ENCODE assay signal across 9 cellular contexts in the genomic region with DNA sequence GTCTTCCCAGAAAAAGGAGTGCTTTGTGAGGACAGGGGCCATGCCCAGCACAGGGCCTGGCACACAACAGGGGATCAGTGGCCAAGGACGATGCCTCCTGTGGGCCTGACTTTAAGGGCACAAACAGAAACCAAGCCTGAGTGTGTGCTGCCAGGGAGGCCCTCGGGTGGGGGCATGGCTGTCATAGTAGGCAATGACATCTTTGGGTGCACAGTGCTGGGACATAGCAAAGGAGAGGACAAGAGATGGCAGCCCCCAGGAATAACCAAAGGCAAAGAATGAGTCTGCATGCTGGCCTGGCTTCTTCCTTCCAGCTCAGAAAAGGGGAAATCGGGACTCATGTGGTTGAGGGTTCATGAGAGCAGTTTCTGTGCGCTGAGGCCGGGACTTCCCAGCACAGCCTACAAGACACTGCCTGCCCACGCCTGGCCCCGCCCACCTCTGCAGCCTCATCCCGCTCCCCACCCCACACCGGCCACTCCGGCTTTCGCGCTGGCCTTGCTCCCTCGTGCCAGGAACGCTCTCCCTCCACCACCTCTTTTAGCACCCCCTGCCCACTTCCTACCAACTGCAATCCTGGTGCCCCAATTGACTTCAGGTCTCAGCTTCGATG. TPM values are rescaled to one million over a fixed set of nuclear protein-coding genes. Genes with fewer than 3 reads are reported as not detected.
DNase-seq lines count a peak whose midpoint lies in the region; ATAC-seq and TF ChIP-seq lines count a peak whose summit lies in the region.
"Had no signal": no experiment of that assay in that cellular context is flagged by ENCODE, and none has a peak within 500 bp of the region (broad histone marks: within the 10 kb centered on the region; RNA-seq: fewer than 3 reads in every experiment).

No MANE protein-coding gene starts in this region.

- no peaks in the 10 kb centered on the region for H3K36me3 ChIP-seq in colonic mucosa
- H3K36me3 ChIP-seq in osteoblast (ENCODE audit: insufficient read depth, low read length) = no peaks in the 10 kb centered on the region

- H3K27ac ChIP-seq in colonic mucosa (no peak overlapping the region), osteoblast (ENCODE audit: low read depth, low read length) (no peak overlapping the region)

- H3K4me3 ChIP-seq in colonic mucosa (no peak overlapping the region), osteoblast (ENCODE audit: insufficient read depth, low read length) (no peak overlapping the region)

- H3K36me3 Mint-ChIP-seq in activated naive CD4-positive, alpha-beta T cell treated with anti-CD3 and anti-CD28 coated beads, Interleukin-2, amount 50 U/mL, for 72 hours = peaks cover 6 to 7% of the 10 kb centered on the region in 2 donors

- no peaks in the 10 kb centered on the region for H3K4me1 ChIP-seq in colonic mucosa
- H3K4me1 ChIP-seq in osteoblast (ENCODE audit: insufficient read depth, low read length) = no peaks in the 10 kb centered on the region

- H3K27me3 ChIP-seq in colonic mucosa (peaks cover 67% of the 10 kb centered on the region), osteoblast (ENCODE audit: insufficient read depth, low read length) (peaks cover 83% of the 10 kb centered on the region)

- intact Hi-C loops in colonic mucosa (cut with DNase I) (no loop called here), posterior vena cava (cut with DNase I) (no loop called here)

- ATAC-seq in activated naive CD4-positive, alpha-beta T cell treated with anti-CD3 and anti-CD28 coated beads, Interleukin-2, amount 50 U/mL, for 72 hours = peak; percentile 58 to 75
- peak; percentile 51 for ATAC-seq in HG03571 (IDR thresholded peaks at IDR 0.05; ENCODE audit: unreplicated experiment)

- no peaks in the 10 kb centered on the region for H3K9me3 Mint-ChIP-seq in activated naive CD4-positive, alpha-beta T cell treated with anti-CD3 and anti-CD28 coated beads, Interleukin-2, amount 50 U/mL, for 72 hours

- H3K4me2 ChIP-seq in osteoblast (ENCODE audit: insufficient read depth, low read length) = no peak overlapping the region

- TF ChIP-seq CTCF in colonic mucosa (IDR thresholded peaks at IDR 0.05) (no peak), osteoblast (IDR thresholded peaks at IDR 0.05; ENCODE audit: extremely low read depth, low read depth, low read length) (no peak)

- no peaks in the 10 kb centered on the region for H4K20me1 ChIP-seq in osteoblast (ENCODE audit: insufficient read depth, low read length)

- no peak overlapping the region for H2AFZ ChIP-seq in osteoblast (ENCODE audit: low read length)

- H3K27ac Mint-ChIP-seq in activated naive CD4-positive, alpha-beta T cell treated with anti-CD3 and anti-CD28 coated beads, Interleukin-2, amount 50 U/mL, for 72 hours = peak overlapping the region in 1 of 2 donors; percentile 16

- H3K9me3 ChIP-seq in colonic mucosa = no peaks in the 10 kb centered on the region
- no peaks in the 10 kb centered on the region for H3K9me3 ChIP-seq in osteoblast (ENCODE audit: low read depth, low read length)

- H3K79me2 ChIP-seq in osteoblast (ENCODE audit: insufficient read depth, low read length) = no peaks in the 10 kb centered on the region

- peak in 1 of 2 donors; percentile 32 for DNase-seq in activated naive CD4-positive, alpha-beta T cell treated with anti-CD3 and anti-CD28 coated beads, Interleukin-2, amount 50 U/mL, for 72 hours (ENCODE audit: low spot score in 2 of 2)
- no peak for DNase-seq in activated naive CD4-positive, alpha-beta T cell (lab: John Stamatoyannopoulos, UW)
- DNase-seq in colonic mucosa = peak; percentile 49
- DNase-seq in posterior vena cava (ENCODE audit: low spot score) = peak; percentile 86
- DNase-seq in osteoblast (ENCODE audit: insufficient read length, low spot score, missing footprints) = no peak
- DNase-seq in NAMALWA (ENCODE audit: low spot score) = no peak
- no peak for DNase-seq in putamen (ENCODE audit: low spot score)

- no peak overlapping the region for H3K9ac ChIP-seq in colonic mucosa (ENCODE audit: low read depth in 2 of 2, low read length in 2 of 2)

RNA-seq across cellular contexts. Expression of gene LHX2, which starts 13.8 kb away (rescaled TPM):
- not detected for total RNA-seq in activated naive CD4-positive, alpha-beta T cell treated with anti-CD3 and anti-CD28 coated beads, Interleukin-2, amount 50 U/mL, for 72 hours
- total RNA-seq in colonic mucosa (under 1 TPM in 1 of 2 donors, not detected in 1; 0.10 TPM), posterior vena cava (not detected), osteoblast (not detected in 2 replicates)
- total RNA-seq: SK-MEL-5 had no signal

Comparison
In these comparisons a context has a peak if more than half of its experiments do, and no peak if none do; other contexts are left out.
1. DNase-seq: peak in colonic mucosa (single experiment) and posterior vena cava (single experiment); none in activated naive CD4-positive, alpha-beta T cell (0 of 4), osteoblast (single experiment), NAMALWA (single experiment) and putamen (single experiment).